ENCODE assay signal across 26 cellular contexts in the genomic region with DNA sequence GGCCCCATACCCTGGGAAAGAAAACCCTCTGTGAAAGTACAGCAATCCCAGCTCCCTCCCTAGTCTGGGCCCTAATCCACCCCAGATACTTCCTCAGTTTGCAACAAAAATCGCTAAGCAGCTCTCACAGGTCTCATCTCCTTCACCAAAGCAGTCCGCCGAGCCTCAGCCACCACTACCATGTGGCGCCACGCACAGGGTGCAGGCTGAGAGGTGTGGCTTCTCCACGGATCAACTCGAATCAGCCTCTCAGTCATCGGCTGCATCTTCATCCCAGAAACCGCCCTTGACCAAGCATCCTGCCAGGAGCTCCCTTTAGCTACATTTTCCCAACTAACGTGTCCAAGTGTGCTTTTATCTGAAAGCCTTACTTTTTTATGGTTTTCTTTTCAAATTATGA. TPM values are rescaled to one million over a fixed set of nuclear protein-coding genes. Genes with fewer than 3 reads are reported as not detected.
DNase-seq lines count a peak whose midpoint lies in the region; ATAC-seq, FAIRE-seq and TF ChIP-seq lines count a peak whose summit lies in the region.
"Had no signal": no experiment of that assay in that cellular context is flagged by ENCODE, and none has a peak within 500 bp of the region (broad histone marks: within the 10 kb centered on the region; RNA-seq: fewer than 3 reads in every experiment).

No MANE protein-coding gene starts in this region.

- DNase-seq in NCI-H82 (lab: John Stamatoyannopoulos, UW): peak; percentile 18
- no peak for DNase-seq in NCI-H82 treated with DMSO at 0.1 percent for 48 hours (lab: John Stamatoyannopoulos, UW; ENCODE audit: unreplicated experiment)
- peak; percentile 15 for DNase-seq in Karpas-422
- DNase-seq in lower leg skin (ENCODE audit: low spot score in 2 of 2): peak; percentile 47 to 90
- DNase-seq in NCI-H187 treated with DMSO at 0.1 percent for 48 hours (lab: John Stamatoyannopoulos, UW): no peak
- no peak for DNase-seq in D721Med (ENCODE audit: insufficient read length, low spot score)
- DNase-seq: ACHN, BE2C, Calu3, DMS153, GOT3, HFFc6, KG1, MM.1S, NCI-H1417, NCI-H1694, NCI-H2081, NCI-H2227 treated with DMSO at 0.1 percent for 48 hours, NCI-H526 treated with DMSO at 0.1 percent for 48 hours had no signal

- no peak for TF ChIP-seq POLR2A in lower leg skin (IDR thresholded peaks at IDR 0.05)

- no peaks in the 10 kb centered on the region for H3K9me2 ChIP-seq in Karpas-422 (replicated peaks; ENCODE audit: insufficient read depth, low read length)

- no peak overlapping the region for H3K4me2 ChIP-seq in Karpas-422 (ENCODE audit: low read depth, low read length, poor library complexity, severe bottlenecking)

- no peak for FAIRE-seq in D721Med (lab: Jason Lieb, UNC)
- FAIRE-seq: GM18507, RCC 7860 had no signal

- no peaks in the 10 kb centered on the region for H4K20me1 ChIP-seq in Karpas-422 (ENCODE audit: insufficient read depth, low read depth, low read length)

- intact Hi-C loops in lower leg skin (cut with DNase I; ENCODE audit: low total_unique reads): no loop called here

- no peak for ATAC-seq in GM18502 (IDR thresholded peaks at IDR 0.05; ENCODE audit: poor library complexity, unreplicated experiment)

- peaks cover 15% of the 10 kb centered on the region for H3K4me1 ChIP-seq in Karpas-422 (ENCODE audit: low read length)
- H3K4me1 ChIP-seq: HAP-1 had no signal

- no peaks in the 10 kb centered on the region for H3K27me3 ChIP-seq in Karpas-422 (ENCODE audit: low read length)
- H3K27me3 ChIP-seq: BE2C, SJCRH30 had no signal

- no peak overlapping the region for H3K9ac ChIP-seq in Karpas-422 (ENCODE audit: low read length)

- H3K4me3 ChIP-seq in Karpas-422 (ENCODE audit: low read length): no peak overlapping the region
- no peak overlapping the region for H3K4me3 ChIP-seq in lower leg skin (ENCODE audit: low read depth, poor library complexity, severe bottlenecking)
- H3K4me3 ChIP-seq: HAP-1, SJCRH30 had no signal

- H3K79me2 ChIP-seq in Karpas-422 (ENCODE audit: low read length): no peaks in the 10 kb centered on the region

- H3K9me3 ChIP-seq in Karpas-422 (ENCODE audit: low read length): no peaks in the 10 kb centered on the region
- H3K9me3 ChIP-seq: BE2C, HAP-1, SJCRH30 had no signal

- no peak overlapping the region for H2AFZ ChIP-seq in Karpas-422 (ENCODE audit: low read length)

- TF ChIP-seq CTCF in lower leg skin (IDR thresholded peaks at IDR 0.05) (no peak), D721Med (IDR thresholded peaks at IDR 0.05; ENCODE audit: insufficient read depth, missing control alignments) (no peak)

- WGBS in lower leg skin, 2 donors: 79 to 84% methylated on average over 10 of the region's 10 CpGs

- H3K27ac ChIP-seq in Karpas-422 (ENCODE audit: low read length): no peak overlapping the region
- H3K27ac ChIP-seq: 22Rv1, SJCRH30 had no signal

- H3K36me3 ChIP-seq in Karpas-422 (ENCODE audit: insufficient read depth, low read length): no peaks in the 10 kb centered on the region
- H3K36me3 ChIP-seq: BE2C, HAP-1, SJCRH30 had no signal

RNA-seq across cellular contexts. Expression of a gene that starts 50.7 kb away (rescaled TPM):
- total RNA-seq in Karpas-422 (2014; rRNA removed; shearing (Covaris generic); ENCODE audit: low replicate concordance): not detected in 2 replicates
- total RNA-seq in lower leg skin: not detected
- total RNA-seq: Calu3, HFFc6, NCI-H460, SJCRH30 had no signal

Comparison
In these comparisons a context has a peak if more than half of its experiments do, and no peak if none do; other contexts are left out.
1. DNase-seq: peak in NCI-H82 (single experiment), Karpas-422 (single experiment) and lower leg skin (2 of 2); none in NCI-H82 treated with DMSO at 0.1 percent for 48 hours (single experiment), NCI-H187 treated with DMSO at 0.1 percent for 48 hours (single experiment) and D721Med (single experiment).